In genomic region chr20:25207149-25207959, GRCh38 we compare ENCODE assay signal across 15 cellular contexts.
"Had no signal": no experiment of that assay in that cellular context is flagged by ENCODE, and none has a peak within 500 bp of the region (broad histone marks: within the 10 kb centered on the region; RNA-seq: fewer than 3 reads in every experiment).

No MANE protein-coding gene starts in this region.

- H3K27ac ChIP-seq: ascending aorta, dorsolateral prefrontal cortex, psoas muscle had no signal

- DNase-seq: activated CD4-positive, alpha-beta T cell treated with anti-CD3 and anti-CD28 coated beads, Interleukin-2, amount 50 U/mL, for 1 hour; activated naive CD4-positive, alpha-beta T cell treated with anti-CD3 and anti-CD28 coated beads for 36 hours; activated naive CD8-positive, alpha-beta T cell treated with anti-CD3 and anti-CD28 coated beads, Interleukin-2, amount 50 U/mL, for 24 hours; activated T-cell treated with anti-CD3 and anti-CD28 coated beads, Interleukin-2, amount 50 U/mL, for 1 hour; erythroblast; naive thymus-derived CD8-positive, alpha-beta T cell; nucleus accumbens; psoas muscle; stimulated activated CD4-positive, alpha-beta T cell treated with anti-CD3 and anti-CD28 coated beads, Interleukin-1b, Interleukin-23, amount 100 ng/mL, for 48 hours; T-helper 9 cell had no signal

- H3K4me1 ChIP-seq: ascending aorta had no signal

- H3K4me3 ChIP-seq: ascending aorta, dorsolateral prefrontal cortex, psoas muscle had no signal

- H3K9me3 ChIP-seq: ascending aorta, psoas muscle had no signal

- H3K27me3 ChIP-seq: ascending aorta, dorsolateral prefrontal cortex had no signal

- ATAC-seq: activated CD4-positive, CD25-positive, alpha-beta regulatory T cell treated with anti-CD3 and anti-CD28 coated beads, Interleukin-2, amount 50 U/mL, for 24 hours; activated naive CD8-positive, alpha-beta T cell treated with anti-CD3 and anti-CD28 coated beads, Interleukin-2, amount 50 U/mL, for 24 hours; left lobe of liver; naive thymus-derived CD8-positive, alpha-beta T cell; psoas muscle; sciatic nerve had no signal
